ENCODE assay signal across 1 cellular context in genomic region chr3:182521339-182521738, GRCh38.
TF ChIP-seq lines count a peak whose summit lies in the region.

No MANE protein-coding gene starts in this region.

TF ChIP-seq in GM12878, 131 proteins besides CTCF, POLR2A, EP300 and RAD21 (continued from another document):
- no peak for TF ChIP-seq USF2 (IDR thresholded peaks at IDR 0.05; ENCODE audit: borderline replicate concordance, low read depth, low read length)
- no peak for TF ChIP-seq ZBTB33 (IDR thresholded peaks at IDR 0.05)
- TF ChIP-seq HSF1 (IDR thresholded peaks at IDR 0.05; ENCODE audit: low read depth, low read length), result no peak
- no peak for TF ChIP-seq MLLT1 (IDR thresholded peaks at IDR 0.05)
- TF ChIP-seq MYB (IDR thresholded peaks at IDR 0.05; ENCODE audit: borderline replicate concordance, low read depth, low read length), result no peak
- no peak for TF ChIP-seq REST (IDR thresholded peaks at IDR 0.05; ENCODE audit: low read depth, low read length)
- TF ChIP-seq PML (IDR thresholded peaks at IDR 0.05; ENCODE audit: low read length), result no peak
- no peak for TF ChIP-seq FOXM1 (IDR thresholded peaks at IDR 0.05; ENCODE audit: low read depth, low read length)
- no peak for TF ChIP-seq ATF2 (IDR thresholded peaks at IDR 0.05; ENCODE audit: low read length)
- TF ChIP-seq SMAD5 (IDR thresholded peaks at IDR 0.05; ENCODE audit: low read depth), result no peak
- TF ChIP-seq E4F1 (IDR thresholded peaks at IDR 0.05; ENCODE audit: borderline replicate concordance, partially characterized antibody), result no peak
TF ChIP-seq in GM12878: peak in this region for 6.
